12 cellular contexts compared by ENCODE assay signal in genomic region chr9:15834541-15834940, GRCh38.
A peak's percentile ranks its signal among the peaks of the same experiment; 100 is the strongest.
DNase-seq lines count a peak whose midpoint lies in the region; ATAC-seq and TF ChIP-seq lines count a peak whose summit lies in the region.
"Had no signal": no experiment of that assay in that cellular context is flagged by ENCODE, and none has a peak within 500 bp of the region (broad histone marks: within the 10 kb centered on the region; RNA-seq: fewer than 3 reads in every experiment).

No MANE protein-coding gene starts in this region.

- no peak overlapping the region for H3K27ac ChIP-seq in hepatocyte
- H3K27ac ChIP-seq: neural progenitor cell, thoracic aorta had no signal

- H3K4me3 ChIP-seq in NB4 (ENCODE audit: low read depth, low read length) (no peak overlapping the region), hepatocyte (no peak overlapping the region)
- H3K4me3 ChIP-seq: neural progenitor cell, thoracic aorta had no signal

- peak; percentile 26; the same call in 1 of the 3 replicates for ATAC-seq in SK-N-SH treated with all-trans-retinoic acid at 6 μM for 48 hours
- no peak for ATAC-seq in GM18517 (IDR thresholded peaks at IDR 0.05; ENCODE audit: unreplicated experiment)
- ATAC-seq: activated CD4-positive, alpha-beta T cell treated with anti-CD3 and anti-CD28 coated beads for 36 hours; effector memory CD8-positive, alpha-beta T cell had no signal

- no peaks in the 10 kb centered on the region for H4K20me1 ChIP-seq in hepatocyte (ENCODE audit: insufficient read depth, poor library complexity, severe bottlenecking)

- H3K27me3 ChIP-seq in hepatocyte = no peaks in the 10 kb centered on the region
- H3K27me3 ChIP-seq: neural progenitor cell had no signal

- DNase-seq in ELR (ENCODE audit: low read depth) = peak; percentile 14
- DNase-seq in NB4 (ENCODE audit: low read depth) = peak; percentile 22
- peak; percentile 8 for DNase-seq in hepatocyte (ENCODE audit: low spot score)
- DNase-seq in activated effector memory CD4-positive, alpha-beta T cell treated with anti-CD3 and anti-CD28 coated beads, Interleukin-2, amount 50 U/mL, for 16 hours = no peak
- DNase-seq in activated T-cell treated with anti-CD3 and anti-CD28 coated beads for 4 hours = no peak
- DNase-seq: activated CD4-positive, alpha-beta T cell treated with anti-CD3 and anti-CD28 coated beads for 36 hours; anterior cingulate cortex; effector memory CD8-positive, alpha-beta T cell had no signal

- H2AFZ ChIP-seq in hepatocyte = no peak overlapping the region
- H2AFZ ChIP-seq: neural progenitor cell had no signal

- no peak overlapping the region for H3K4me2 ChIP-seq in hepatocyte
- H3K4me2 ChIP-seq: neural progenitor cell had no signal

- no peaks in the 10 kb centered on the region for H3K9me3 ChIP-seq in hepatocyte (ENCODE audit: low read depth)
- H3K9me3 ChIP-seq: thoracic aorta had no signal

- TF ChIP-seq CTCF in NB4 (IDR thresholded peaks at IDR 0.05; ENCODE audit: low read depth, low read length) = no peak
- TF ChIP-seq CTCF in hepatocyte (IDR thresholded peaks at IDR 0.05; ENCODE audit: poor library complexity) = no peak

- 51% methylated on average over 2 of the region's 2 CpGs for WGBS in hepatocyte (ENCODE audit: low lambda C conversion rate, missing lambda C conversion rate)

- no peaks in the 10 kb centered on the region for H3K36me3 ChIP-seq in hepatocyte (replicated peaks; ENCODE audit: insufficient read depth, low read depth)
- H3K36me3 ChIP-seq: neural progenitor cell, thoracic aorta had no signal

- no peak for TF ChIP-seq POLR2A in NB4 (IDR thresholded peaks at IDR 0.05; ENCODE audit: extremely low read depth, insufficient read length)

- no peaks in the 10 kb centered on the region for H3K79me2 ChIP-seq in hepatocyte

- no peaks in the 10 kb centered on the region for H3K4me1 ChIP-seq in hepatocyte (ENCODE audit: insufficient read depth)
- H3K4me1 ChIP-seq: neural progenitor cell had no signal

- H3K9me2 ChIP-seq in hepatocyte (replicated peaks; ENCODE audit: insufficient read depth) = no peaks in the 10 kb centered on the region

TF ChIP-seq in SK-N-SH treated with all-trans-retinoic acid at 6 μM for 48 hours, 23 proteins besides CTCF, POLR2A, EP300 and RAD21:
- TF ChIP-seq ESRRG (CRISPR knock-in tag; IDR thresholded peaks at IDR 0.05) (no peak), TOX (CRISPR knock-in tag; IDR thresholded peaks at IDR 0.05; ENCODE audit: borderline replicate concordance) (no peak), ARNTL (CRISPR knock-in tag; IDR thresholded peaks at IDR 0.05; ENCODE audit: borderline replicate concordance, low read depth) (no peak), TSHZ2 (CRISPR knock-in tag; IDR thresholded peaks at IDR 0.05) (no peak), CSDC2 (CRISPR knock-in tag; IDR thresholded peaks at IDR 0.05) (no peak), SNAI2 (CRISPR knock-in tag; IDR thresholded peaks at IDR 0.05) (no peak), TCF4 (CRISPR knock-in tag; IDR thresholded peaks at IDR 0.05; ENCODE audit: borderline replicate concordance) (no peak), PATZ1 (CRISPR knock-in tag; IDR thresholded peaks at IDR 0.05; ENCODE audit: borderline replicate concordance) (no peak), ZC3H10 (CRISPR knock-in tag; IDR thresholded peaks at IDR 0.05) (no peak), CREB5 (CRISPR knock-in tag; IDR thresholded peaks at IDR 0.05; ENCODE audit: low read depth) (no peak), GLIS3 (CRISPR knock-in tag; IDR thresholded peaks at IDR 0.05) (no peak), POU6F1 (CRISPR knock-in tag; IDR thresholded peaks at IDR 0.05; ENCODE audit: borderline replicate concordance, low read depth) (no peak), ISL1 (CRISPR knock-in tag; IDR thresholded peaks at IDR 0.05) (no peak), OSR1 (CRISPR knock-in tag; IDR thresholded peaks at IDR 0.05) (no peak), ZFP3 (CRISPR knock-in tag; IDR thresholded peaks at IDR 0.05) (no peak), CSRNP3 (CRISPR knock-in tag; IDR thresholded peaks at IDR 0.05) (no peak), ZNF8 (CRISPR knock-in tag; IDR thresholded peaks at IDR 0.05) (no peak), PPARA (CRISPR knock-in tag; IDR thresholded peaks at IDR 0.05; ENCODE audit: borderline replicate concordance) (no peak), BACH2 (CRISPR knock-in tag; IDR thresholded peaks at IDR 0.05; ENCODE audit: borderline replicate concordance) (no peak)
TF ChIP-seq in SK-N-SH treated with all-trans-retinoic acid at 6 μM for 48 hours: peak in this region for 0.

Comparison
In these comparisons a context has a peak if more than half of its experiments do, and no peak if none do; other contexts are left out.
1. DNase-seq: peak in ELR (single experiment), NB4 (single experiment) and hepatocyte (single experiment); none in activated effector memory CD4-positive, alpha-beta T cell treated with anti-CD3 and anti-CD28 coated beads, Interleukin-2, amount 50 U/mL, for 16 hours (single experiment) and activated T-cell treated with anti-CD3 and anti-CD28 coated beads for 4 hours (single experiment).